In the genomic region with DNA sequence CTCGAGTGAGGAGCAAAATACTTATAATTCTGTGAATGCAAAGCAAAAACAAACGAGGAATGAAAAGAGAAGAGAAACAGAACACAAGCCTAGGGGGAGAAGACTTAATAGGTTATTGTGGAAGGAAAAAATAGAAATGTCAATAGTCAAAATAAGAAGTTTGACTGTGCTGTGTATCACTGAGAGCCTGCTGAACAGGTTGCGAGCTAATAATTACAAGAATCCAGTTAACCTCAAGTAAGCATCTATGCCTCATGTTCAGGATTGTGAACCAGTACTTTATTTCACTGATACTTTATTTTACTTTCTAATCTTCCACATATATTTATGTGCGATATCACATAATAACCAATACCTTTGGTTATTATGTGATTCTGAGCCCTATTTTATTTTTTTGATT, we compare ENCODE assay signal across 21 cellular contexts.
"Had no signal": no experiment of that assay in that cellular context is flagged by ENCODE, and none has a peak within 500 bp of the region (broad histone marks: within the 10 kb centered on the region; RNA-seq: fewer than 3 reads in every experiment).

No MANE protein-coding gene starts in this region.

- H3K27me3 Mint-ChIP-seq: stimulated activated naive B cell treated with anti-CD40 and anti-IgM and Interleukin-4, amounts not matched to agents 10 μg/mL and 1 μg/mL and 100 μg/mL, for 72 hours had no signal

- H3K4me1 Mint-ChIP-seq: immature natural killer cell; memory B cell; naive thymus-derived CD8-positive, alpha-beta T cell; neural progenitor cell; stimulated activated naive B cell treated with anti-CD40 and anti-IgM and Interleukin-4, amounts not matched to agents 10 μg/mL and 1 μg/mL and 100 μg/mL, for 72 hours had no signal

- H3K27ac Mint-ChIP-seq: immature natural killer cell; memory B cell; naive thymus-derived CD8-positive, alpha-beta T cell; nephron progenitor cell; neural progenitor cell; stimulated activated naive B cell treated with anti-CD40 and anti-IgM and Interleukin-4, amounts not matched to agents 10 μg/mL and 1 μg/mL and 100 μg/mL, for 72 hours had no signal

- H3K9me3 Mint-ChIP-seq: memory B cell; naive thymus-derived CD8-positive, alpha-beta T cell; neural progenitor cell; stimulated activated naive B cell treated with anti-CD40 and anti-IgM and Interleukin-4, amounts not matched to agents 10 μg/mL and 1 μg/mL and 100 μg/mL, for 72 hours had no signal

- H3K4me3 Mint-ChIP-seq: immature natural killer cell; memory B cell; naive thymus-derived CD8-positive, alpha-beta T cell; nephron progenitor cell; neural progenitor cell; stimulated activated naive B cell treated with anti-CD40 and anti-IgM and Interleukin-4, amounts not matched to agents 10 μg/mL and 1 μg/mL and 100 μg/mL, for 72 hours had no signal

- ATAC-seq: left lobe of liver; left ventricle myocardium superior; mucosa of descending colon; naive thymus-derived CD8-positive, alpha-beta T cell; right lobe of liver; stimulated activated naive B cell treated with anti-CD40 and anti-IgM and Interleukin-4, amounts not matched to agents 10 μg/mL and 1 μg/mL and 100 μg/mL, for 72 hours; stimulated activated naive CD8-positive, alpha-beta T cell treated with anti-CD3 and anti-CD28 coated beads, Interleukin-15, Interleukin-2, amounts not matched to agents 100 U/mL and 50 U/mL, for 24 hours had no signal

- DNase-seq: hypothalamus; immature natural killer cell; kidney; left ventricle myocardium superior; midbrain; mucosa of descending colon; naive thymus-derived CD8-positive, alpha-beta T cell; nephron progenitor cell; occipital lobe; right lobe of liver; stimulated activated CD4-positive, alpha-beta T cell treated with anti-CD3 and anti-CD28 coated beads, Interleukin-1b, Interleukin-23, amount 100 ng/mL, for 48 hours; stimulated activated CD4-positive, alpha-beta T cell treated with anti-CD3 and anti-CD28 coated beads, Interleukin-4, amount 100 ng/mL, for 1 hour; stimulated activated naive B cell treated with anti-CD40 and anti-IgM and Interleukin-4, amounts not matched to agents 10 μg/mL and 1 μg/mL and 100 μg/mL, for 72 hours; stimulated activated naive CD8-positive, alpha-beta T cell treated with anti-CD3 and anti-CD28 coated beads, Interleukin-15, Interleukin-2, amounts not matched to agents 100 U/mL and 50 U/mL, for 24 hours; stomach; testis; thyroid gland; transverse colon had no signal

- H3K36me3 Mint-ChIP-seq: immature natural killer cell; memory B cell; naive thymus-derived CD8-positive, alpha-beta T cell; neural progenitor cell; stimulated activated naive B cell treated with anti-CD40 and anti-IgM and Interleukin-4, amounts not matched to agents 10 μg/mL and 1 μg/mL and 100 μg/mL, for 72 hours had no signal
